Comparison of ENCODE assay signal across 8 cellular contexts in the genomic region with DNA sequence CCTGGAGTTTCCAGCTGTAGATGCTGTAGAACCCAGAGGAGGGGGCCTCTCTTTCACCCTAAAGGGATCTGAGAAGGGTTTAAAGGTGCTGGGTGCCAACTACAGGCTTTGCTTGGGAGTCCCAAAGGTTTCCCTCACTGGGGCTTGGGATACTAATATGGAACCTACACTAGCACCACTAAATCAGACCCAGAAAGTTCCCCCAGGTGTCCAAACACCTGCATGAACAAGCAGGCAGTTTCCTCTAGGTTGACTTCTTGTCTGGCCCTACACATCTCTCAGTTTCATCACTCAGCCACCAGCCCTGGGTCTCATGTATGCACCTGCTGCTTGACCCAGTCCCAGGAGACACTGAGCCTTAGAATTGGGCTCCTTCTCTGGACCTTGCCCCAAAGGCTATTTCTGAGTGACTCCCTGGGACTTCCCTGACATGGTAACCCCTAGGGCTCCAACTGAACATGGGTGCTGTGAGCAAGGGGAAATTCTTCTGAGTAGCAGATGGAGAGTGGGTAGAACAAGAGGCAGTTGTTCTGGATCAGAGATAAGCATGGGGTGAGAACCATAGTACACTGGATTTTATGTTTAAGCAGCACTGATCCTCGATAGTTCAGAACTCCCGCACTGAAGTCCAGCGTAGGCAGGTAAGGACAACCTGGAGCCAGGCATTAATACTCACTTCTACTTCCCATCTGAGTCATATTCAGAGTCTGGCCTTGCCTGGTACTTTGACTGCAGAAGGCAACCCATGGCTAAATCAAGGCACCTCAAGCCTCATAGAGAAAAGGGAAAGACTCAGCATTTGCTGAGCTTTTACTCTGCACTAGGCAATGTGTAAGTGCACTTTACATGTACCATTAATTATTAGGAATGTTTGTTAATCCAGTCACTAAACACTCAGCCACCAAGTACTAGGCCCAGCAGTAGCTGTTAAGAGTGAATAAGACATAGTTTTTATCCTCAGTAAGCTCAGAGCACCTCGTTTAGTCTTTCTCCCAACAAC. TPM values are rescaled to one million over a fixed set of nuclear protein-coding genes. Genes with fewer than 3 reads are reported as not detected.
DNase-seq lines count a peak whose midpoint lies in the region; ATAC-seq and TF ChIP-seq lines count a peak whose summit lies in the region.

No MANE protein-coding gene starts in this region.

- CTCF ChIA-PET in PC-3 (lab: Charles Lee) = interaction anchor here (2.4 kb wide), 1 partner anchor 17 kb away, joined by 16 read pairs; a partner anchor contains a TSS

- H3K4me2 ChIP-seq in H9 (ENCODE audit: insufficient read depth, insufficient read length, low read length) = no peak overlapping the region
- peak overlapping the region; percentile 62 for H3K4me2 ChIP-seq in PC-3 (ENCODE audit: low read length)

- peak overlapping the region; percentile 33 for H2AK5ac ChIP-seq in H9 (ENCODE audit: insufficient read length, low read length)

- H3K4me1 Mint-ChIP-seq in H9 = peaks cover 30 to 36% of the 10 kb centered on the region in 2 experiments

- intact Hi-C loops in PC-3 (cut with micrococcal nuclease) (no loop called here), uterus (cut with DNase I; ENCODE audit: low total_unique reads) (no loop called here)

- no peak overlapping the region; the same call in 1 of the 2 replicates for H3K14ac ChIP-seq in H9 (ENCODE audit: insufficient read depth, low read length)

- no peak overlapping the region for H2AFZ ChIP-seq in H9 (ENCODE audit: low read length)
- H2AFZ ChIP-seq in PC-3 (ENCODE audit: low read length) = no peak overlapping the region

- WGBS in H9 (ENCODE audit: extremely low coverage, insufficient read length, low lambda C conversion rate) = no CpG with 5 or more reads among the region's 4 CpGs
- 85% methylated on average over 4 of the region's 4 CpGs for WGBS in liver

- H3K27me3 Mint-ChIP-seq in H9 (ENCODE audit: low read depth) = no peaks in the 10 kb centered on the region

- no peak overlapping the region for H2BK20ac ChIP-seq in H9 (ENCODE audit: low read depth, low read length, poor library complexity, severe bottlenecking)

- H2BK5ac ChIP-seq in H9 (ENCODE audit: insufficient read length, low read length) = no peak overlapping the region

- ATAC-seq in GM18508 (IDR thresholded peaks at IDR 0.05; ENCODE audit: insufficient read depth, unreplicated experiment) (peak; percentile 81), PC-3 (0 out of 2 replicates have a peak, but pooled peaks have one; percentile 2)

- H3K4ac ChIP-seq in H9 (ENCODE audit: low read depth, low read length) = no peak overlapping the region

- H2BK12ac ChIP-seq in H9 (ENCODE audit: insufficient read length, low read depth, low read length) = no peak overlapping the region

- H3K23ac ChIP-seq in H9 (ENCODE audit: insufficient read length, low read depth, low read length) = no peak overlapping the region

- H3K9me3 ChIP-seq in H9 (ENCODE audit: control insufficient read depth, low read depth, low read length) (no peaks in the 10 kb centered on the region), PC-3 (ENCODE audit: low read length) (no peaks in the 10 kb centered on the region), liver (ENCODE audit: control insufficient read depth in 4 of 4, low read length in 3 of 4) (no peaks in the 10 kb centered on the region), MG63 (no peaks in the 10 kb centered on the region), uterus (no peaks in the 10 kb centered on the region)

- BruUV-seq in PC-3 (replicated peaks; lab: Mats Ljungman, UMichigan) = no TSS peak

- TF ChIP-seq POLR2A in uterus (IDR thresholded peaks at IDR 0.05) = no peak

- H2BK15ac ChIP-seq in H9 (ENCODE audit: low read depth, low read length) = no peak overlapping the region

- peaks cover 55% of the 10 kb centered on the region for H3K36me3 ChIP-seq in PC-3 (ENCODE audit: low read depth, low read length)
- peaks cover 0 to 5% (median 3%) of the 10 kb centered on the region in 4 donors for H3K36me3 ChIP-seq in liver (ENCODE audit: control insufficient read depth in 4 of 4, insufficient read depth in 3 of 4, low read depth in 1 of 4, low read length in 3 of 4)
- H3K36me3 ChIP-seq in MG63 = peaks cover 57% of the 10 kb centered on the region
- no peaks in the 10 kb centered on the region for H3K36me3 ChIP-seq in uterus

- H3K27ac ChIP-seq in H9 (ENCODE audit: insufficient read length, low read depth, low read length) (no peak overlapping the region), PC-3 (ENCODE audit: low read length) (peak overlapping the region; percentile 96), liver (ENCODE audit: low read depth in 1 of 2, low read length in 2 of 2) (peak overlapping the region; percentile 27 to 54), uterus (peak overlapping the region in 1 of 2 donors; percentile 12)

- no peak overlapping the region for H3K18ac ChIP-seq in H9 (ENCODE audit: insufficient read length, low read depth, low read length)

- H4K91ac ChIP-seq in H9 (ENCODE audit: insufficient read length, low read depth, low read length) = no peak overlapping the region

- TF ChIP-seq CTCF in H9 (conservative IDR thresholded peaks at IDR 0.05) (no peak), PC-3 (conservative IDR thresholded peaks at IDR 0.05; ENCODE audit: low read depth, low read length) (no peak), liver (IDR thresholded peaks at IDR 0.05; ENCODE audit: low read depth, low read length, missing input control) (no peak), uterus (IDR thresholded peaks at IDR 0.05) (no peak)

- no peak overlapping the region for H4K8ac ChIP-seq in H9 (replicated peaks; ENCODE audit: insufficient read length, low read depth, low read length)

- no peak overlapping the region for H3T11ph ChIP-seq in H9 (ENCODE audit: low read length)

- 0 out of 2 replicates have a peak, but pooled peaks cover 2% of the 10 kb centered on the region for H3K79me2 ChIP-seq in H9 (ENCODE audit: insufficient read depth, low read length)
- H3K79me2 ChIP-seq in PC-3 (ENCODE audit: low read length) = peaks cover 96% of the 10 kb centered on the region

- H3K27me3 ChIP-seq in H9 (ENCODE audit: insufficient read depth, low read length) = no peaks in the 10 kb centered on the region
- H3K27me3 ChIP-seq in PC-3 (ENCODE audit: low read length) = no peaks in the 10 kb centered on the region
- H3K27me3 ChIP-seq in liver (ENCODE audit: control insufficient read depth in 4 of 4, insufficient read depth in 4 of 4, low read length in 3 of 4) = no peaks in the 10 kb centered on the region
- no peaks in the 10 kb centered on the region for H3K27me3 ChIP-seq in MG63
- no peaks in the 10 kb centered on the region for H3K27me3 ChIP-seq in uterus

- no peak for TF ChIP-seq RAD21 in liver (IDR thresholded peaks at IDR 0.05)

- no peak overlapping the region for H2BK120ac ChIP-seq in H9 (ENCODE audit: low read depth, low read length, poor library complexity, severe bottlenecking)

- H3K9me2 ChIP-seq in PC-3 (replicated peaks; ENCODE audit: low read length) = no peaks in the 10 kb centered on the region

- peak overlapping the region in 2 of 3 experiments; percentile 1 to 31; a peak in 3 of 7 replicates for H3K27ac Mint-ChIP-seq in H9

- no peak overlapping the region for H3K4me3 ChIP-seq in PC-3 (ENCODE audit: low read length)
- no peak overlapping the region for H3K4me3 ChIP-seq in liver (ENCODE audit: low read depth in 1 of 3, low read length in 3 of 3)
- no peak overlapping the region for H3K4me3 ChIP-seq in MG63
- no peak overlapping the region for H3K4me3 ChIP-seq in uterus

- H3K56ac ChIP-seq in H9 (ENCODE audit: insufficient read length, low read depth, low read length) = no peak overlapping the region

- no peaks in the 10 kb centered on the region for H4K20me1 ChIP-seq in H9 (ENCODE audit: control insufficient read depth, insufficient read depth, insufficient read length)
- no peaks in the 10 kb centered on the region for H4K20me1 ChIP-seq in PC-3 (ENCODE audit: low read length)

- H3K36me3 Mint-ChIP-seq in H9 (ENCODE audit: insufficient read depth in 1 of 3, low read depth in 3 of 3) = peaks cover 0 to 51% (median 25%) of the 10 kb centered on the region in 3 experiments; a peak in 6 of 7 replicates

- no peaks in the 10 kb centered on the region for H3K79me1 ChIP-seq in H9 (ENCODE audit: insufficient read depth, low read depth, low read length, poor library complexity, severe bottlenecking)

- no peak overlapping the region for H3K4me3 Mint-ChIP-seq in H9

- POLR2A ChIA-PET in PC-3 (lab: Charles Lee; ENCODE audit: unreplicated experiment) = interaction anchor here (2.6 kb wide), 1 partner anchor 14 kb away, joined by 33 read pairs; no protein-coding TSS in a partner anchor

- no peak overlapping the region for H4K5ac ChIP-seq in H9 (ENCODE audit: insufficient read length, low read depth, low read length)

- peaks cover 9% of the 10 kb centered on the region for H3F3A ChIP-seq in PC-3 (ENCODE audit: low read length, unreplicated experiment)

- H3K9me3 Mint-ChIP-seq in H9 = no peaks in the 10 kb centered on the region

- no peaks in the 10 kb centered on the region for H3K23me2 ChIP-seq in H9 (ENCODE audit: insufficient read length, low read depth, low read length, poor library complexity, severe bottlenecking)

- DNase-seq in H9 (no peak), PC-3 (peak; percentile 32), NCI-H226 (no peak), MG63 (no peak), NCI-H1436 (lab: John Stamatoyannopoulos, UW) (no peak), uterus (no peak)

- H3K9ac ChIP-seq in H9 (ENCODE audit: extremely low read depth, insufficient read length, low read length) = no peak overlapping the region
- H3K9ac ChIP-seq in PC-3 (ENCODE audit: low read length) = peak overlapping the region; percentile 74
- no peak overlapping the region for H3K9ac ChIP-seq in liver (ENCODE audit: low read depth in 1 of 2, low read length in 2 of 2)

- H3K4me1 ChIP-seq in H9 (ENCODE audit: insufficient read depth, low read length) (no peaks in the 10 kb centered on the region), PC-3 (ENCODE audit: insufficient read depth, low read length) (peaks cover 70% of the 10 kb centered on the region), liver (ENCODE audit: control insufficient read depth in 4 of 4, insufficient read depth in 4 of 4, low read length in 3 of 4) (peaks cover 20 to 66% (median 51%) of the 10 kb centered on the region in 4 donors), uterus (no peaks in the 10 kb centered on the region)

TF ChIP-seq in liver, 16 proteins besides CTCF, POLR2A, EP300 and RAD21 (continues in another document):
- no peak for TF ChIP-seq HNF4G (IDR thresholded peaks at IDR 0.05)

RNA-seq across cellular contexts. Expression of a gene that starts 16.8 kb away (rescaled TPM):
- total RNA-seq in H9 (2021) (105 and 109 TPM in 2 replicates), PC-3 (2014; rRNA removed) (260 and 277 TPM in 2 replicates), liver (100 to 1,000 TPM in 1 of 2 donors, 10 to 100 TPM in 1; 48.4 to 124 TPM), uterus (100 to 1,000 TPM in 1 of 4 donors, 10 to 100 TPM in 3; 35.0 to 113 (median 57.4) TPM)
- 10 to 100 TPM; 29.7 to 43.7 TPM for polyA plus RNA-seq in liver
- total RNA-seq in MG63 (2014; rRNA removed; shearing (Covaris generic); ENCODE audit: low replicate concordance) = 63.0 and 64.2 TPM in 2 replicates

RNA-seq across cellular contexts. Expression of a gene that starts 33.2 kb away (rescaled TPM):
- total RNA-seq in H9 (2021) = 161 TPM in 2 replicates
- total RNA-seq in PC-3 (2014; rRNA removed) = 128 and 151 TPM in 2 replicates
- 10 to 100 TPM in 1 of 2 donors, 1 to 10 TPM in 1; 1.3 to 40.8 TPM for total RNA-seq in liver
- 1 to 10 TPM; 1.1 to 3.6 TPM for polyA plus RNA-seq in liver
- 123 and 139 TPM in 2 replicates for total RNA-seq in MG63 (2014; rRNA removed; shearing (Covaris generic); ENCODE audit: low replicate concordance)
- total RNA-seq in uterus = 10 to 100 TPM in 1 of 4 donors, under 1 TPM in 2, not detected in 1; 0.12 to 32.4 (median 0.59) TPM
